27 cellular contexts compared by ENCODE assay signal in the genomic region with DNA sequence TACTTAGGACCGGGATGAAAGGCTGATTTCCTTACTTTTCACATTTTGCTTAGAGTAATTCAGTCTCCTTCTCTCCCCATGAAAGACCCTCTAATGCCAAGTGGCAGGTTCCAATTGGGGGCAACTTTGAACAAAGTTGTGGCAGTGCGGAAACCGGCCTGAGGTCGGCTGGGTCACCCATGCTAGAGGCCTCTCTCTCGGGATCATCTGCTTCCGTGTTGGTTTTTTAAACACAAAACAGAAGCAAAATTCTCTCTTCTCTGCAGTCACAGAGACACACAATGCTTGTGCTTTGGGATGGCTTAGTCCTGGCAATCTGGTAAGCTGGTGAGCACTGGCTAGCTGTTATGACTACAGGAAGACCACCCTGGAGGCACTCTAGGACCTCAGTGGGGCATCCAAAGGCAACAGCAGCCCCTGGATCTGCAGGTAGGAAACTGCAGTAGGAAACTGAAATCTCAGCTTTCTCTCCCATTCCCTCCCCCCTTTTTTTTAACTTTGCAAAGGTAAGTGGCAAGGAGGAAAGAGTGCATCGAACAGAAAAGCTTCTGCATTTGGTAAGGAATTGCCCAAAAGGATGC.
DNase-seq lines count a peak whose midpoint lies in the region; ATAC-seq and TF ChIP-seq lines count a peak whose summit lies in the region.
"Had no signal": no experiment of that assay in that cellular context is flagged by ENCODE, and none has a peak within 500 bp of the region (broad histone marks: within the 10 kb centered on the region; RNA-seq: fewer than 3 reads in every experiment).

No MANE protein-coding gene starts in this region.

- H3K9me2 ChIP-seq in neural cell (ENCODE audit: insufficient read depth, low read length), result no peaks in the 10 kb centered on the region

- H3K4me1 ChIP-seq in HUES48 (ENCODE audit: control insufficient read depth, insufficient read depth, low read length), result peaks cover 6% of the 10 kb centered on the region
- H3K4me1 ChIP-seq: heart left ventricle, lower lobe of right lung had no signal

- H3F3A ChIP-seq in neural cell (ENCODE audit: insufficient read depth, low read length, poor library complexity, severe bottlenecking), result no peaks in the 10 kb centered on the region

- ATAC-seq in effector memory CD8-positive, alpha-beta T cell (replicated peaks), result no peak
- ATAC-seq: heart left ventricle; lower lobe of right lung; mucosa of descending colon; right cardiac atrium; stimulated activated naive CD8-positive, alpha-beta T cell treated with anti-CD3 and anti-CD28 coated beads, Interleukin-15, Interleukin-2, amounts not matched to agents 100 U/mL and 50 U/mL, for 24 hours had no signal

- H2AFZ ChIP-seq in neural cell (ENCODE audit: low read depth, low read length), result no peak overlapping the region

- H3K27me3 Mint-ChIP-seq in effector memory CD8-positive, alpha-beta T cell, result no peaks in the 10 kb centered on the region
- peaks cover 14% of the 10 kb centered on the region for H3K27me3 Mint-ChIP-seq in progenitor cell of endocrine pancreas
- H3K27me3 Mint-ChIP-seq: activated B cell treated with CpG ODN at 0.5 μM for 24 hours; activated CD4-positive, alpha-beta T cell treated with anti-CD3 and anti-CD28 coated beads, Interleukin-2, amount 10 ng/mL, durations not matched to agents 7 days and 5 days had no signal

- H3K79me2 ChIP-seq in neural cell (replicated peaks; ENCODE audit: insufficient read depth, low read length), result peaks cover 47% of the 10 kb centered on the region

- DNase-seq in activated CD8-positive, alpha-beta memory T cell treated with anti-CD3 and anti-CD28 coated beads for 24 hours, result peak; percentile 50
- DNase-seq in activated CD8-positive, alpha-beta memory T cell treated with anti-CD3 and anti-CD28 coated beads, Interleukin-2, amount 50 U/mL, for 4 hours, result no peak
- no peak for DNase-seq in effector memory CD8-positive, alpha-beta T cell
- DNase-seq in EL (no peak), progenitor cell of endocrine pancreas (ENCODE audit: low spot score, unreplicated experiment) (no peak), NCI-H774 (lab: John Stamatoyannopoulos, UW) (no peak)
- DNase-seq: activated B cell treated with CpG ODN at 0.5 μM for 24 hours; amygdala; brain microvascular endothelial cell; DND-41; foreskin melanocyte; heart left ventricle; KBM-7; lower lobe of right lung; mucosa of descending colon; NCI-H1092 treated with DMSO at 0.1 percent for 48 hours; NCI-H187; NCI-H2171; NCI-H510A; right cardiac atrium; stimulated activated CD4-positive, alpha-beta T cell treated with anti-CD3 and anti-CD28 coated beads, Interleukin-2, amount 100 ng/mL, for 24 hours; stimulated activated naive CD8-positive, alpha-beta T cell treated with anti-CD3 and anti-CD28 coated beads, Interleukin-15, Interleukin-2, amounts not matched to agents 100 U/mL and 50 U/mL, for 24 hours had no signal

- H4K20me1 ChIP-seq in neural cell (ENCODE audit: insufficient read depth), result peaks cover 9% of the 10 kb centered on the region

- H3K9ac ChIP-seq in HUES48 (ENCODE audit: low read depth, low read length) (no peak overlapping the region), neural cell (ENCODE audit: low read length) (no peak overlapping the region)

- H3K27me3 ChIP-seq in HUES48 (ENCODE audit: control insufficient read depth, insufficient read depth, low read length), result no peaks in the 10 kb centered on the region
- no peaks in the 10 kb centered on the region for H3K27me3 ChIP-seq in neural cell (ENCODE audit: insufficient read depth, low read depth, low read length)
- H3K27me3 ChIP-seq: brain microvascular endothelial cell had no signal

- no peak for TF ChIP-seq EP300 in neural cell (conservative IDR thresholded peaks at IDR 0.05; ENCODE audit: poor library complexity, severe bottlenecking)

- H3K27ac Mint-ChIP-seq in effector memory CD8-positive, alpha-beta T cell, result peak overlapping the region; percentile 57 to 86
- H3K27ac Mint-ChIP-seq in progenitor cell of endocrine pancreas, result no peak overlapping the region
- H3K27ac Mint-ChIP-seq: activated B cell treated with CpG ODN at 0.5 μM for 24 hours; activated CD4-positive, alpha-beta T cell treated with anti-CD3 and anti-CD28 coated beads, Interleukin-2, amount 10 ng/mL, durations not matched to agents 7 days and 5 days; CD14-positive monocyte had no signal

- no peak overlapping the region for H3K4me3 Mint-ChIP-seq in effector memory CD8-positive, alpha-beta T cell
- no peak overlapping the region for H3K4me3 Mint-ChIP-seq in progenitor cell of endocrine pancreas (ENCODE audit: low read depth)
- H3K4me3 Mint-ChIP-seq: activated B cell treated with CpG ODN at 0.5 μM for 24 hours; activated CD4-positive, alpha-beta T cell treated with anti-CD3 and anti-CD28 coated beads, Interleukin-2, amount 10 ng/mL, durations not matched to agents 7 days and 5 days; CD14-positive monocyte had no signal

- H3K9me3 Mint-ChIP-seq in effector memory CD8-positive, alpha-beta T cell, result no peaks in the 10 kb centered on the region
- H3K9me3 Mint-ChIP-seq in progenitor cell of endocrine pancreas (ENCODE audit: low read depth), result no peaks in the 10 kb centered on the region

- H3K4me3 ChIP-seq in HUES48 (ENCODE audit: low read depth, low read length) (no peak overlapping the region), neural cell (ENCODE audit: low read length) (no peak overlapping the region)
- H3K4me3 ChIP-seq: heart left ventricle, lower lobe of right lung, mucosa of descending colon, thoracic aorta had no signal

- peaks cover 15 to 23% of the 10 kb centered on the region in 2 donors for H3K4me1 Mint-ChIP-seq in effector memory CD8-positive, alpha-beta T cell (ENCODE audit: low read depth in 2 of 2)
- H3K4me1 Mint-ChIP-seq in progenitor cell of endocrine pancreas (ENCODE audit: low read depth), result no peaks in the 10 kb centered on the region
- H3K4me1 Mint-ChIP-seq: activated B cell treated with CpG ODN at 0.5 μM for 24 hours, CD14-positive monocyte had no signal

- no peak for TF ChIP-seq RAD21 in neural cell (conservative IDR thresholded peaks at IDR 0.05)

- H3K9me3 ChIP-seq in HUES48 (ENCODE audit: control insufficient read depth, insufficient read depth, low read length), result no peaks in the 10 kb centered on the region
- no peaks in the 10 kb centered on the region for H3K9me3 ChIP-seq in neural cell (ENCODE audit: low read length)
- H3K9me3 ChIP-seq: heart left ventricle, lower lobe of right lung, mucosa of descending colon, thoracic aorta had no signal

- H3K27ac ChIP-seq in HUES48 (ENCODE audit: low read depth, low read length) (peak overlapping the region; percentile 14), neural cell (ENCODE audit: low read length) (no peak overlapping the region)
- H3K27ac ChIP-seq: brain microvascular endothelial cell, heart left ventricle, lower lobe of right lung, thoracic aorta had no signal

- H3K4me2 ChIP-seq in neural cell (ENCODE audit: low read length), result no peak overlapping the region

- TF ChIP-seq CTCF in neural cell (IDR thresholded peaks at IDR 0.05; ENCODE audit: poor library complexity, severe bottlenecking) (no peak), progenitor cell of endocrine pancreas (IDR thresholded peaks at IDR 0.05; ENCODE audit: unreplicated experiment) (no peak)

- peaks cover 73% of the 10 kb centered on the region for H3K36me3 Mint-ChIP-seq in effector memory CD8-positive, alpha-beta T cell (ENCODE audit: insufficient read depth)
- H3K36me3 Mint-ChIP-seq in progenitor cell of endocrine pancreas (ENCODE audit: insufficient read depth), result peaks cover 3% of the 10 kb centered on the region
- H3K36me3 Mint-ChIP-seq: CD14-positive monocyte had no signal

- H3K36me3 ChIP-seq in HUES48 (ENCODE audit: control insufficient read depth, insufficient read depth, low read length) (0 out of 2 replicates have a peak, but pooled peaks cover 4% of the 10 kb centered on the region), neural cell (ENCODE audit: insufficient read depth, low read length) (peaks cover 12% of the 10 kb centered on the region)
- H3K36me3 ChIP-seq: brain microvascular endothelial cell, heart left ventricle, lower lobe of right lung, thoracic aorta had no signal

TF ChIP-seq in neural cell, 6 proteins besides CTCF, POLR2A, EP300 and RAD21:
- TF ChIP-seq POLR2AphosphoS5 (IDR thresholded peaks at IDR 0.05), result peak; percentile 62
- no peak for TF ChIP-seq MXI1 (conservative IDR thresholded peaks at IDR 0.05; ENCODE audit: poor library complexity, severe bottlenecking)
